11 cellular contexts compared by ENCODE assay signal in genomic region chr14:77069551-77069950, GRCh38.
"Had no signal": no experiment of that assay in that cellular context is flagged by ENCODE, and none has a peak within 500 bp of the region (broad histone marks: within the 10 kb centered on the region; RNA-seq: fewer than 3 reads in every experiment).

No MANE protein-coding gene starts in this region.

- ATAC-seq: foreskin keratinocyte; stimulated activated effector memory CD8-positive, alpha-beta T cell treated with anti-CD3 and anti-CD28 coated beads, Interleukin-12 subunit alpha, Interleukin-12 subunit beta, amount 100 ng/mL, for 72 hours; upper lobe of right lung had no signal

- H3K4me3 Mint-ChIP-seq: activated naive CD8-positive, alpha-beta T cell treated with anti-CD3 and anti-CD28 coated beads for 36 hours; nephron progenitor cell; stimulated activated effector memory CD8-positive, alpha-beta T cell treated with anti-CD3 and anti-CD28 coated beads, Interleukin-12 subunit alpha, Interleukin-12 subunit beta, amount 100 ng/mL, for 72 hours had no signal

- H3K27me3 ChIP-seq: cardiac muscle cell, foreskin keratinocyte, upper lobe of right lung had no signal

- H3K36me3 ChIP-seq: cardiac muscle cell, thoracic aorta, upper lobe of right lung had no signal

- H3K9me3 ChIP-seq: thoracic aorta, upper lobe of right lung had no signal

- H3K4me1 ChIP-seq: foreskin keratinocyte had no signal

- DNase-seq: activated CD4-positive, alpha-beta T cell treated with anti-CD3 and anti-CD28 coated beads, Interleukin-2, amount 50 U/mL, for 4 hours; activated naive CD8-positive, alpha-beta T cell treated with anti-CD3 and anti-CD28 coated beads for 36 hours; amniotic stem cell; foreskin keratinocyte; nephron progenitor cell; small intestine; stimulated activated CD4-positive, alpha-beta T cell treated with anti-CD3 and anti-CD28 coated beads, Interleukin-4, amount 100 ng/mL, for 1 hour; upper lobe of right lung had no signal

- H3K9me3 Mint-ChIP-seq: activated naive CD8-positive, alpha-beta T cell treated with anti-CD3 and anti-CD28 coated beads for 36 hours; stimulated activated effector memory CD8-positive, alpha-beta T cell treated with anti-CD3 and anti-CD28 coated beads, Interleukin-12 subunit alpha, Interleukin-12 subunit beta, amount 100 ng/mL, for 72 hours had no signal

- H3K27ac ChIP-seq: cardiac muscle cell, foreskin keratinocyte, thoracic aorta had no signal

- H3K27ac Mint-ChIP-seq: activated naive CD8-positive, alpha-beta T cell treated with anti-CD3 and anti-CD28 coated beads for 36 hours; stimulated activated effector memory CD8-positive, alpha-beta T cell treated with anti-CD3 and anti-CD28 coated beads, Interleukin-12 subunit alpha, Interleukin-12 subunit beta, amount 100 ng/mL, for 72 hours had no signal

- H3K4me3 ChIP-seq: cardiac muscle cell, thoracic aorta, upper lobe of right lung had no signal

- H3K4me1 Mint-ChIP-seq: activated naive CD8-positive, alpha-beta T cell treated with anti-CD3 and anti-CD28 coated beads for 36 hours; stimulated activated effector memory CD8-positive, alpha-beta T cell treated with anti-CD3 and anti-CD28 coated beads, Interleukin-12 subunit alpha, Interleukin-12 subunit beta, amount 100 ng/mL, for 72 hours had no signal
